In genomic region chr2:1481406-1482252, GRCh38 we compare ENCODE assay signal across 24 cellular contexts.
"Had no signal": no experiment of that assay in that cellular context is flagged by ENCODE, and none has a peak within 500 bp of the region (broad histone marks: within the 10 kb centered on the region; RNA-seq: fewer than 3 reads in every experiment).

No MANE protein-coding gene starts in this region.

- H3K27me3 ChIP-seq: gastrocnemius medialis, hepatocyte, sigmoid colon, testis had no signal

- H3K27me3 Mint-ChIP-seq: natural killer cell treated with Interleukin-12 subunit alpha and Interleukin-12 subunit beta and Interleukin-15 and Interleukin-18, amount 100 ng/mL, for 72 hours; stimulated activated memory B cell treated with anti-CD40 and anti-IgM and Interleukin-4, amounts not matched to agents 10 μg/mL and 1 μg/mL and 100 μg/mL, for 72 hours had no signal

- H3K36me3 Mint-ChIP-seq: mesothelial cell of epicardium; naive B cell; natural killer cell treated with Interleukin-12 subunit alpha and Interleukin-12 subunit beta and Interleukin-15 and Interleukin-18, amount 100 ng/mL, for 72 hours; stimulated activated memory B cell treated with anti-CD40 and anti-IgM and Interleukin-4, amounts not matched to agents 10 μg/mL and 1 μg/mL and 100 μg/mL, for 72 hours; type B pancreatic cell had no signal

- H3K9me3 ChIP-seq: gastrocnemius medialis, heart left ventricle, left lung, lower lobe of right lung, mucosa of descending colon, prostate gland, sigmoid colon, testis, tibial artery had no signal

- H3K4me1 Mint-ChIP-seq: mesothelial cell of epicardium; naive B cell; neural crest cell; stimulated activated memory B cell treated with anti-CD40 and anti-IgM and Interleukin-4, amounts not matched to agents 10 μg/mL and 1 μg/mL and 100 μg/mL, for 72 hours had no signal

- ATAC-seq: gastrocnemius medialis; heart left ventricle; mucosa of descending colon; stimulated activated memory B cell treated with anti-CD40 and anti-IgM and Interleukin-4, amounts not matched to agents 10 μg/mL and 1 μg/mL and 100 μg/mL, for 72 hours; stimulated activated naive CD8-positive, alpha-beta T cell treated with anti-CD3 and anti-CD28 coated beads, Interleukin-15, Interleukin-2, amounts not matched to agents 100 U/mL and 50 U/mL, for 24 hours had no signal

- H3K4me3 ChIP-seq: dorsolateral prefrontal cortex, gastrocnemius medialis, heart left ventricle, hepatocyte, left lung, lower lobe of right lung, mucosa of descending colon, prostate gland, sigmoid colon, testis, tibial artery had no signal

- DNase-seq: effector CD4-positive, alpha-beta T cell; gastrocnemius medialis; kidney; lower lobe of right lung; mucosa of descending colon; naive B cell; right cardiac atrium; sigmoid colon; stimulated activated CD4-positive, alpha-beta T cell treated with anti-CD3 and anti-CD28 coated beads, Interleukin-4, amount 100 ng/mL, for 4 hours; stimulated activated naive CD8-positive, alpha-beta T cell treated with anti-CD3 and anti-CD28 coated beads, Interleukin-15, Interleukin-2, amounts not matched to agents 100 U/mL and 50 U/mL, for 24 hours; substantia nigra; testis; tibial artery had no signal

- H3K4me1 ChIP-seq: gastrocnemius medialis, heart left ventricle, left lung, lower lobe of right lung, parathyroid adenoma, prostate gland, sigmoid colon, testis, tibial artery had no signal

- H3K9me3 Mint-ChIP-seq: naive B cell; natural killer cell treated with Interleukin-12 subunit alpha and Interleukin-12 subunit beta and Interleukin-15 and Interleukin-18, amount 100 ng/mL, for 72 hours; neural crest cell; stimulated activated memory B cell treated with anti-CD40 and anti-IgM and Interleukin-4, amounts not matched to agents 10 μg/mL and 1 μg/mL and 100 μg/mL, for 72 hours; type B pancreatic cell had no signal

- H3K4me3 Mint-ChIP-seq: mesothelial cell of epicardium; naive B cell; natural killer cell treated with Interleukin-12 subunit alpha and Interleukin-12 subunit beta and Interleukin-15 and Interleukin-18, amount 100 ng/mL, for 72 hours; neural crest cell; stimulated activated memory B cell treated with anti-CD40 and anti-IgM and Interleukin-4, amounts not matched to agents 10 μg/mL and 1 μg/mL and 100 μg/mL, for 72 hours; type B pancreatic cell had no signal

- H3K27ac ChIP-seq: dorsolateral prefrontal cortex, gastrocnemius medialis, heart left ventricle, hepatocyte, left lung, lower lobe of right lung, parathyroid adenoma, prostate gland, sigmoid colon, testis, tibial artery had no signal

- H3K36me3 ChIP-seq: gastrocnemius medialis, left lung, lower lobe of right lung, prostate gland, sigmoid colon, tibial artery had no signal

- H3K27ac Mint-ChIP-seq: mesothelial cell of epicardium; natural killer cell treated with Interleukin-12 subunit alpha and Interleukin-12 subunit beta and Interleukin-15 and Interleukin-18, amount 100 ng/mL, for 72 hours; stimulated activated memory B cell treated with anti-CD40 and anti-IgM and Interleukin-4, amounts not matched to agents 10 μg/mL and 1 μg/mL and 100 μg/mL, for 72 hours; type B pancreatic cell had no signal
